In genomic region chrX:48520976-48521352, GRCh38 we compare ENCODE assay signal across 8 cellular contexts. TPM values are rescaled to one million over a fixed set of nuclear protein-coding genes. Genes with fewer than 3 reads are reported as not detected.
A peak's percentile ranks its signal among the peaks of the same experiment; 100 is the strongest.
DNase-seq lines count a peak whose midpoint lies in the region; ATAC-seq, FAIRE-seq and TF ChIP-seq lines count a peak whose summit lies in the region.

No MANE protein-coding gene starts in this region.

- H3K4me3 Mint-ChIP-seq in CD4-positive, CD25-positive, alpha-beta regulatory T cell, result peak overlapping the region; percentile 87 to 94 (median 91)

- RAD21 ChIA-PET in GM12878 (lab: Charles Lee; ENCODE audit: unreplicated experiment), result interaction anchor here (1.4 kb wide), 2 partner anchors 19 to 54 kb away, joined by 5 read pairs; partner anchors contain the start of genes RBM3 and TBC1D25

- POLR2A ChIA-PET in GM12878 (lab: Charles Lee), result interaction anchor here (0.6 to 2.4 kb wide), 3 partner anchors 18 to 89 kb away, joined by 3 to 15 read pairs (median 5); partner anchors contain the start of genes RBM3 and TBC1D25

- H3K4me1 ChIP-seq in CD4-positive, CD25-positive, alpha-beta regulatory T cell (ENCODE audit: control insufficient read depth, insufficient read depth, low read length, poor library complexity, severe bottlenecking), result peaks cover 16% of the 10 kb centered on the region
- H3K4me1 ChIP-seq in GM12878 (ENCODE audit: control insufficient read depth, insufficient read depth, low read length) (peaks cover 7% of the 10 kb centered on the region; the same call in 1 of the 2 replicates), muscle layer of duodenum (ENCODE audit: control insufficient read depth in 1 of 2, insufficient read depth in 2 of 2, low read length in 2 of 2) (no peaks in the 10 kb centered on the region)

- peak overlapping the region; percentile 94 to 99 (median 95) for H3K27ac Mint-ChIP-seq in CD4-positive, CD25-positive, alpha-beta regulatory T cell

- H3K4me1 Mint-ChIP-seq in CD4-positive, CD25-positive, alpha-beta regulatory T cell, result peaks cover 0 to 31% (median 15%) of the 10 kb centered on the region in 4 donors

- TF ChIP-seq CTCF in GM12878 (IDR thresholded peaks at IDR 0.05 in 2 of 3, conservative IDR thresholded peaks at IDR 0.05 in 1 of 3; ENCODE audit: control insufficient read depth in 2 of 3, extremely low read depth in 1 of 3, insufficient read depth in 1 of 3, low read depth in 3 of 3, low read length in 3 of 3) (no peak), GM20000 (IDR thresholded peaks at IDR 0.05; ENCODE audit: extremely low read depth, missing control alignments) (no peak)

- peak in 1 of 3 donors; percentile 51 for DNase-seq in CD4-positive, CD25-positive, alpha-beta regulatory T cell
- DNase-seq in KBM-7 (peak; percentile 39), GM12878 (ENCODE audit: low read depth, low spot score) (no peak), GM20000 (ENCODE audit: low spot score) (no peak)
- DNase-seq in activated effector memory CD4-positive, alpha-beta T cell treated with Interleukin-2 at 50 U/mL for 16 hours, result no peak
- DNase-seq in activated CD4-positive, alpha-beta T cell treated with anti-CD3 and anti-CD28 coated beads, Interleukin-2, amount 50 U/mL, for 1 hour, result no peak

- intact Hi-C loops in GM12878 (cut with micrococcal nuclease; ENCODE audit: unreplicated experiment), result loop anchor here (1.0 to 2.0 kb wide), 2 partner anchors 13 to 18 kb away; partner anchors contain the start of genes PORCN and TBC1D25

- H3K79me2 ChIP-seq in GM12878 (ENCODE audit: control insufficient read depth, insufficient read depth, low read length), result peaks cover 19% of the 10 kb centered on the region

- peak; percentile 76 for FAIRE-seq in GM12878 (lab: Jason Lieb, UNC)

- CTCF ChIA-PET in GM12878 (lab: Yijun Ruan, JAX), result interaction anchor here (3.2 kb wide), 1 partner anchor 18 kb away, joined by 14 read pairs; the partner anchor contains the start of gene TBC1D25

- no peaks in the 10 kb centered on the region for H4K20me1 ChIP-seq in GM12878 (ENCODE audit: control insufficient read depth, insufficient read depth)

- peak overlapping the region; percentile 77 for H3K4me2 ChIP-seq in GM12878 (ENCODE audit: control insufficient read depth, insufficient read depth)

- H3K9me3 Mint-ChIP-seq in CD4-positive, CD25-positive, alpha-beta regulatory T cell, result no peaks in the 10 kb centered on the region

- peak overlapping the region; percentile 76 for H2AFZ ChIP-seq in GM12878 (ENCODE audit: control insufficient read depth, low read depth, low read length)

- in situ Hi-C loops in KBM-7 (cut with MboI; ENCODE audit: low pct_unique_long_range_greater_than_20kb, low sequenced_read_pairs) (no loop called here), GM12878 (cut with MboI) (no loop called here)

- no peak for TF ChIP-seq EP300 in GM12878 (IDR thresholded peaks at IDR 0.05; ENCODE audit: borderline replicate concordance in 1 of 2, control insufficient read depth in 1 of 2, low read depth in 2 of 2, low read length in 2 of 2)

- H3K27me3 ChIP-seq in CD4-positive, CD25-positive, alpha-beta regulatory T cell (ENCODE audit: control insufficient read depth, insufficient read depth, low read length), result no peaks in the 10 kb centered on the region
- H3K27me3 ChIP-seq in GM12878 (replicated peaks in 1 of 2; ENCODE audit: control insufficient read depth in 2 of 2, insufficient read depth in 2 of 2, low read length in 1 of 2), result no peaks in the 10 kb centered on the region
- no peaks in the 10 kb centered on the region for H3K27me3 ChIP-seq in muscle layer of duodenum (ENCODE audit: low read depth, low read length)

- H3K9ac ChIP-seq in GM12878 (ENCODE audit: control insufficient read depth, insufficient read depth, low read length), result peak overlapping the region; percentile 55

- TF ChIP-seq POLR2A in GM12878 (IDR thresholded peaks at IDR 0.05; ENCODE audit: low read depth, low read length), result no peak

- peaks cover 4% of the 10 kb centered on the region for H3K36me3 ChIP-seq in CD4-positive, CD25-positive, alpha-beta regulatory T cell (ENCODE audit: control insufficient read depth, insufficient read depth, low read length)
- H3K36me3 ChIP-seq in GM12878 (ENCODE audit: control insufficient read depth in 2 of 2, insufficient read depth in 2 of 2, low read length in 1 of 2) (no peaks in the 10 kb centered on the region; a peak in 1 of 4 replicates), muscle layer of duodenum (ENCODE audit: control insufficient read depth in 1 of 2, insufficient read depth in 2 of 2, low read length in 2 of 2) (peaks cover 0 to 5% of the 10 kb centered on the region in 2 donors)

- BruUV-seq in GM12878 (replicated peaks; lab: Mats Ljungman, UMichigan), result TSS peak; percentile 79

- ATAC-seq in CD4-positive, CD25-positive, alpha-beta regulatory T cell (ENCODE audit: low read depth in 2 of 2), result no peak
- ATAC-seq in GM12878 (peak; percentile 13), GM21528 (IDR thresholded peaks at IDR 0.05; ENCODE audit: low FRiP score, unreplicated experiment) (no peak)

- 5% methylated on average over 2 of the region's 2 CpGs for WGBS in GM12878 (ENCODE audit: insufficient coverage, insufficient replicate concordance, low lambda C conversion rate, missing lambda C conversion rate)

- SMC1A ChIA-PET in GM12878 (lab: Charles Lee; ENCODE audit: uncharacterized antibody, unreplicated experiment), result no interaction called here

- peak overlapping the region; percentile 76 for H3K4me3 ChIP-seq in CD4-positive, CD25-positive, alpha-beta regulatory T cell (ENCODE audit: low read depth, low read length)
- H3K4me3 ChIP-seq in GM12878, result peak overlapping the region; percentile 51; the same call in 1 of the 2 replicates
- H3K4me3 ChIP-seq in muscle layer of duodenum (ENCODE audit: low read depth in 1 of 2, low read length in 2 of 2), result peak overlapping the region; percentile 71 to 76

- H3K9me3 ChIP-seq in CD4-positive, CD25-positive, alpha-beta regulatory T cell (ENCODE audit: control insufficient read depth in 2 of 2, low read length in 2 of 2), result no peaks in the 10 kb centered on the region
- no peaks in the 10 kb centered on the region; the same call in 2 of the 3 replicates for H3K9me3 ChIP-seq in GM12878 (replicated peaks; ENCODE audit: control insufficient read depth, insufficient read depth, low read length)
- H3K9me3 ChIP-seq in muscle layer of duodenum (ENCODE audit: control insufficient read depth in 1 of 2, low read length in 2 of 2), result no peaks in the 10 kb centered on the region

- peaks cover 6% of the 10 kb centered on the region for H3K36me3 Mint-ChIP-seq in CD4-positive, CD25-positive, alpha-beta regulatory T cell

- H3K27me3 Mint-ChIP-seq in CD4-positive, CD25-positive, alpha-beta regulatory T cell, result no peaks in the 10 kb centered on the region

- peak overlapping the region; percentile 81 for H3K27ac ChIP-seq in CD4-positive, CD25-positive, alpha-beta regulatory T cell (ENCODE audit: insufficient read depth, low read length, poor library complexity, severe bottlenecking)
- peak overlapping the region; percentile 55 for H3K27ac ChIP-seq in GM12878 (ENCODE audit: control insufficient read depth, insufficient read depth)
- peak overlapping the region; percentile 45 for H3K27ac ChIP-seq in muscle layer of duodenum (ENCODE audit: low read length)

- no peak for TF ChIP-seq RAD21 in GM12878 (IDR thresholded peaks at IDR 0.05; ENCODE audit: insufficient read depth, low read depth, low read length)

RNA-seq across cellular contexts. Expression of gene EBP, which starts 0.6 kb away (rescaled TPM):
- total RNA-seq in CD4-positive, CD25-positive, alpha-beta regulatory T cell, result 56.8 TPM
- polyA plus RNA-seq in CD4-positive, CD25-positive, alpha-beta regulatory T cell, result 100 to 1,000 TPM in 3 of 4 donors, 10 to 100 TPM in 1; 88.4 to 126 (median 109) TPM
- 38.1 and 42.3 TPM in 2 replicates for total RNA-seq in GM12878 (2013; cell fraction: nucleolus; rRNA removed)
- 159 and 169 TPM in 2 replicates for total RNA-seq in GM12878 (2014; rRNA removed)
- 169 and 174 TPM in 2 replicates for total RNA-seq in GM12878 (2014; rRNA removed; fragmentation: Illumina TruSeq; extraction: Trizol)
- 154 and 170 TPM in 2 replicates for total RNA-seq in GM12878 (2021)
- polyA plus RNA-seq in GM12878 (2011; ENCODE audit: low read depth), result 95.3 TPM
- polyA plus RNA-seq in GM12878 (2011; rRNA removed), result 69.5 and 125 TPM in 2 replicates
- 248 and 252 TPM in 2 replicates for polyA plus RNA-seq in GM12878 (2011; cell fraction: cytosol; rRNA removed)
- polyA plus RNA-seq in GM12878 (2011; cell fraction: nucleus; rRNA removed), result 145 and 191 TPM in 2 replicates
- polyA plus RNA-seq in GM12878 (2012), result 113 and 128 TPM in 2 replicates
- polyA plus RNA-seq in GM12878 (2014; fragmentation: Illumina TruSeq; extraction: Trizol), result 126 and 163 TPM in 2 replicates
- polyA plus RNA-seq in GM12878 (2014; fragmentation: Nextera tagmentation; extraction: Ambion mirVana), result 100 to 1,000 TPM; 364 to 628 TPM
- 183 and 185 TPM in 2 replicates for polyA plus RNA-seq in GM12878 (2014; rRNA removed)
- 100 to 1,000 TPM; 242 to 263 TPM for polyA plus RNA-seq in GM12878 (2016; fragmentation: Nextera tagmentation; extraction: Ambion mirVana)
- 180 and 246 TPM in 2 replicates for polyA minus RNA-seq in GM12878 (2011; rRNA and poly(A)+ RNA removed)
- polyA minus RNA-seq in GM12878 (2011; cell fraction: cytosol; rRNA and poly(A)+ RNA removed), result 67.8 and 83.2 TPM in 2 replicates
- polyA minus RNA-seq in GM12878 (2011; cell fraction: nucleus; rRNA and poly(A)+ RNA removed), result 26.2 and 38.9 TPM in 2 replicates

RNA-seq across cellular contexts. Expression of gene PORCN, which starts 12.2 kb away (rescaled TPM):
- total RNA-seq in CD4-positive, CD25-positive, alpha-beta regulatory T cell, result 18.5 TPM
- polyA plus RNA-seq in CD4-positive, CD25-positive, alpha-beta regulatory T cell, result 10 to 100 TPM in 1 of 4 donors, 1 to 10 TPM in 3; 8.1 to 11.9 (median 9.4) TPM
- total RNA-seq in GM12878 (2013; cell fraction: nucleolus; rRNA removed), result 17.6 and 19.7 TPM in 2 replicates
- total RNA-seq in GM12878 (2014; rRNA removed) (15.2 and 16.6 TPM in 2 replicates), GM12878 (2014; rRNA removed; fragmentation: Illumina TruSeq; extraction: Trizol) (5.7 and 7.9 TPM in 2 replicates), GM12878 (2021) (14.0 and 18.0 TPM in 2 replicates)
- 4.8 TPM for polyA plus RNA-seq in GM12878 (2011; ENCODE audit: low read depth)
- polyA plus RNA-seq in GM12878 (2011; rRNA removed) (5.6 and 12.9 TPM in 2 replicates), GM12878 (2014; fragmentation: Illumina TruSeq; extraction: Trizol) (8.3 and 12.5 TPM in 2 replicates), GM12878 (2014; fragmentation: Nextera tagmentation; extraction: Ambion mirVana) (1 to 10 TPM in 1 of 2 experiments, under 1 TPM in 1; 0.27 to 1.4 TPM), GM12878 (2014; rRNA removed) (17.9 and 19.5 TPM in 2 replicates), GM12878 (2016; fragmentation: Nextera tagmentation; extraction: Ambion mirVana) (10 to 100 TPM; 18.2 to 21.0 TPM)
- 24.2 and 24.8 TPM in 2 replicates for polyA plus RNA-seq in GM12878 (2011; cell fraction: cytosol; rRNA removed)
- polyA plus RNA-seq in GM12878 (2011; cell fraction: nucleus; rRNA removed), result 53.9 and 63.7 TPM in 2 replicates
- 11.5 and 11.7 TPM in 2 replicates for polyA plus RNA-seq in GM12878 (2012)
- polyA minus RNA-seq in GM12878 (2011; rRNA and poly(A)+ RNA removed), result 14.8 and 21.4 TPM in 2 replicates
- 3.5 and 7.5 TPM in 2 replicates for polyA minus RNA-seq in GM12878 (2011; cell fraction: cytosol; rRNA and poly(A)+ RNA removed)
- polyA minus RNA-seq in GM12878 (2011; cell fraction: nucleus; rRNA and poly(A)+ RNA removed), result 13.5 and 19.2 TPM in 2 replicates

RNA-seq across cellular contexts. Expression of gene TBC1D25, which starts 18.6 kb away (rescaled TPM):
- total RNA-seq in CD4-positive, CD25-positive, alpha-beta regulatory T cell, result 32.5 TPM
- polyA plus RNA-seq in CD4-positive, CD25-positive, alpha-beta regulatory T cell, result 10 to 100 TPM; 14.9 to 18.3 (median 16.9) TPM
- 12.4 and 13.6 TPM in 2 replicates for total RNA-seq in GM12878 (2013; cell fraction: nucleolus; rRNA removed)
- total RNA-seq in GM12878 (2014; rRNA removed), result 8.0 and 8.3 TPM in 2 replicates
- total RNA-seq in GM12878 (2014; rRNA removed; fragmentation: Illumina TruSeq; extraction: Trizol), result 2.0 and 2.7 TPM in 2 replicates
- total RNA-seq in GM12878 (2021), result 17.3 and 20.6 TPM in 2 replicates
- 9.3 TPM for polyA plus RNA-seq in GM12878 (2011; ENCODE audit: low read depth)
- 3.6 and 9.6 TPM in 2 replicates for polyA plus RNA-seq in GM12878 (2011; rRNA removed)
- 14.6 and 15.2 TPM in 2 replicates for polyA plus RNA-seq in GM12878 (2011; cell fraction: cytosol; rRNA removed)
- 23.3 and 30.6 TPM in 2 replicates for polyA plus RNA-seq in GM12878 (2011; cell fraction: nucleus; rRNA removed)
- polyA plus RNA-seq in GM12878 (2012), result 18.8 and 19.5 TPM in 2 replicates
- polyA plus RNA-seq in GM12878 (2014; fragmentation: Illumina TruSeq; extraction: Trizol), result 7.0 and 10.4 TPM in 2 replicates
- polyA plus RNA-seq in GM12878 (2014; fragmentation: Nextera tagmentation; extraction: Ambion mirVana), result 1 to 10 TPM in 1 of 2 experiments, under 1 TPM in 1; 0.79 to 2.3 TPM
- polyA plus RNA-seq in GM12878 (2014; rRNA removed), result 13.5 and 13.8 TPM in 2 replicates
- 10 to 100 TPM; 11.3 to 11.6 TPM for polyA plus RNA-seq in GM12878 (2016; fragmentation: Nextera tagmentation; extraction: Ambion mirVana)
- polyA minus RNA-seq in GM12878 (2011; rRNA and poly(A)+ RNA removed), result 9.7 and 12.3 TPM in 2 replicates
- 3.1 and 5.7 TPM in 2 replicates for polyA minus RNA-seq in GM12878 (2011; cell fraction: cytosol; rRNA and poly(A)+ RNA removed)
- 4.8 and 8.2 TPM in 2 replicates for polyA minus RNA-seq in GM12878 (2011; cell fraction: nucleus; rRNA and poly(A)+ RNA removed)

RNA-seq across cellular contexts. Expression of gene FTSJ1, which starts 45.0 kb away (rescaled TPM):
- 64.5 TPM for total RNA-seq in CD4-positive, CD25-positive, alpha-beta regulatory T cell
- polyA plus RNA-seq in CD4-positive, CD25-positive, alpha-beta regulatory T cell, result 10 to 100 TPM; 57.9 to 73.1 (median 64.4) TPM
- 20.9 and 25.4 TPM in 2 replicates for total RNA-seq in GM12878 (2013; cell fraction: nucleolus; rRNA removed)
- total RNA-seq in GM12878 (2014; rRNA removed) (86.0 and 87.8 TPM in 2 replicates), GM12878 (2014; rRNA removed; fragmentation: Illumina TruSeq; extraction: Trizol) (46.9 and 58.3 TPM in 2 replicates), GM12878 (2021) (57.4 and 60.7 TPM in 2 replicates)
- 30.9 TPM for polyA plus RNA-seq in GM12878 (2011; ENCODE audit: low read depth)
- polyA plus RNA-seq in GM12878 (2011; rRNA removed) (25.2 and 31.0 TPM in 2 replicates), GM12878 (2014; fragmentation: Illumina TruSeq; extraction: Trizol) (32.6 and 46.5 TPM in 2 replicates), GM12878 (2014; fragmentation: Nextera tagmentation; extraction: Ambion mirVana) (10 to 100 TPM in 1 of 2 experiments, 1 to 10 TPM in 1; 8.8 to 18.2 TPM), GM12878 (2014; rRNA removed) (67.8 and 68.8 TPM in 2 replicates), GM12878 (2016; fragmentation: Nextera tagmentation; extraction: Ambion mirVana) (10 to 100 TPM; 74.9 to 86.9 TPM)
- polyA plus RNA-seq in GM12878 (2011; cell fraction: cytosol; rRNA removed), result 46.7 and 55.0 TPM in 2 replicates
- 69.8 and 78.7 TPM in 2 replicates for polyA plus RNA-seq in GM12878 (2011; cell fraction: nucleus; rRNA removed)
- polyA plus RNA-seq in GM12878 (2012), result 41.7 and 42.2 TPM in 2 replicates
- 20.2 and 35.4 TPM in 2 replicates for polyA minus RNA-seq in GM12878 (2011; rRNA and poly(A)+ RNA removed)
- polyA minus RNA-seq in GM12878 (2011; cell fraction: cytosol; rRNA and poly(A)+ RNA removed), result 13.9 and 16.3 TPM in 2 replicates
- polyA minus RNA-seq in GM12878 (2011; cell fraction: nucleus; rRNA and poly(A)+ RNA removed), result 13.5 and 19.6 TPM in 2 replicates

RNA-seq across cellular contexts. Expression of gene SLC38A5, which starts 50.9 kb away (rescaled TPM):
- 23.3 TPM for total RNA-seq in CD4-positive, CD25-positive, alpha-beta regulatory T cell
- 10 to 100 TPM; 12.9 to 23.7 (median 19.3) TPM for polyA plus RNA-seq in CD4-positive, CD25-positive, alpha-beta regulatory T cell
- 48.5 and 53.5 TPM in 2 replicates for total RNA-seq in GM12878 (2013; cell fraction: nucleolus; rRNA removed)
- total RNA-seq in GM12878 (2014; rRNA removed), result 81.3 and 96.2 TPM in 2 replicates
- 51.5 and 53.6 TPM in 2 replicates for total RNA-seq in GM12878 (2014; rRNA removed; fragmentation: Illumina TruSeq; extraction: Trizol)
- total RNA-seq in GM12878 (2021), result 95.6 and 102 TPM in 2 replicates
- 49.7 TPM for polyA plus RNA-seq in GM12878 (2011; ENCODE audit: low read depth)
- 30.5 and 59.9 TPM in 2 replicates for polyA plus RNA-seq in GM12878 (2011; rRNA removed)
- polyA plus RNA-seq in GM12878 (2011; cell fraction: cytosol; rRNA removed), result 124 and 168 TPM in 2 replicates
- 173 and 209 TPM in 2 replicates for polyA plus RNA-seq in GM12878 (2011; cell fraction: nucleus; rRNA removed)
- polyA plus RNA-seq in GM12878 (2012), result 50.5 and 68.3 TPM in 2 replicates
- polyA plus RNA-seq in GM12878 (2014; fragmentation: Illumina TruSeq; extraction: Trizol), result 42.5 and 65.0 TPM in 2 replicates
- 1 to 10 TPM; 4.2 to 9.0 TPM for polyA plus RNA-seq in GM12878 (2014; fragmentation: Nextera tagmentation; extraction: Ambion mirVana)
- polyA plus RNA-seq in GM12878 (2014; rRNA removed), result 108 and 142 TPM in 2 replicates
- 10 to 100 TPM; 76.2 to 81.3 TPM for polyA plus RNA-seq in GM12878 (2016; fragmentation: Nextera tagmentation; extraction: Ambion mirVana)
- 101 and 115 TPM in 2 replicates for polyA minus RNA-seq in GM12878 (2011; rRNA and poly(A)+ RNA removed)
- 46.5 and 48.4 TPM in 2 replicates for polyA minus RNA-seq in GM12878 (2011; cell fraction: cytosol; rRNA and poly(A)+ RNA removed)
- polyA minus RNA-seq in GM12878 (2011; cell fraction: nucleus; rRNA and poly(A)+ RNA removed), result 21.0 and 31.1 TPM in 2 replicates
